ENCODE assay signal across 16 cellular contexts in the genomic region with DNA sequence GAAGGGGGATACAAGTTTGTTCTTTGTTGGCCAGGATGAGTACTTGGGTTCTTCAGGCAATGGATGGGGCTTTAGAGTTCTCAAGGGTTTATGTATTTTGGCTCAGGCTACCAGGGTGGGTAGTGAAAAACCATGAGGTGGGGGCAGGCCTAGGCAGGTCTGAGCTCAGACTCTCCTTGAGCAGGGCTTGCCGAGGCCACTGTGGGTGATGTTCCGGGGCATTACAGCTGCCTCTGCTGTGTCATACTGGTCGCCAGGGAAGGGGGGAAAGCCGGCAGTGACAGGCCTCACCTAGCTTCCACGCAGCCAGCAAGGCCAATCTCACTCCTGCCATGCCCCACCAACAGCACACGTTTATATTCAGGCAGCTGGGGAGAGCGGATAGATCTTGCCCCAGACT.
DNase-seq lines count a peak whose midpoint lies in the region; ATAC-seq and TF ChIP-seq lines count a peak whose summit lies in the region.
"Had no signal": no experiment of that assay in that cellular context is flagged by ENCODE, and none has a peak within 500 bp of the region (broad histone marks: within the 10 kb centered on the region; RNA-seq: fewer than 3 reads in every experiment).

No MANE protein-coding gene starts in this region.

- H2AFZ ChIP-seq in mammary epithelial cell (ENCODE audit: low read depth, low read length): no peak overlapping the region
- no peak overlapping the region for H2AFZ ChIP-seq in IMR-90 (replicated peaks; ENCODE audit: low read length, poor library complexity)
- no peak overlapping the region for H2AFZ ChIP-seq in mesenchymal stem cell (ENCODE audit: low read depth, low read length)
- H2AFZ ChIP-seq: GM23248 had no signal

- no peak overlapping the region for H3K4me3 ChIP-seq in mammary epithelial cell (replicated peaks in 1 of 3; ENCODE audit: insufficient read depth in 1 of 3, low read depth in 2 of 3, low read length in 3 of 3)
- H3K4me3 ChIP-seq in IMR-90 (ENCODE audit: insufficient read depth, low read depth, low read length): no peak overlapping the region
- H3K4me3 ChIP-seq in epithelial cell of esophagus (ENCODE audit: low read length): no peak overlapping the region
- H3K4me3 ChIP-seq in mesenchymal stem cell (ENCODE audit: insufficient read depth in 1 of 2, low read depth in 1 of 2, low read length in 2 of 2): no peak overlapping the region
- H3K4me3 ChIP-seq: A549, GM23248 had no signal

- H3K9ac ChIP-seq in mammary epithelial cell (ENCODE audit: insufficient read depth, low read length) (no peak overlapping the region), IMR-90 (ENCODE audit: low read depth, low read length) (no peak overlapping the region), mesenchymal stem cell (ENCODE audit: low read length) (no peak overlapping the region)
- H3K9ac ChIP-seq: GM23248 had no signal

- POLR2A ChIA-PET in MCF 10A (lab: Yijun Ruan, JAX): interaction anchor here (0.6 kb wide), 1 partner anchor 14 kb away, joined by 4 read pairs; no protein-coding TSS in a partner anchor
- POLR2A ChIA-PET in IMR-90 (lab: Charles Lee; ENCODE audit: unreplicated experiment): no interaction called here

- no peak overlapping the region for H2AK9ac ChIP-seq in IMR-90 (replicated peaks; ENCODE audit: low read depth, low read length, poor library complexity)

- no peak for TF ChIP-seq CTCF in MCF 10A (IDR thresholded peaks at IDR 0.05; ENCODE audit: unreplicated experiment)
- TF ChIP-seq CTCF in mammary epithelial cell (conservative IDR thresholded peaks at IDR 0.05 in 1 of 2, IDR thresholded peaks at IDR 0.05 in 1 of 2; ENCODE audit: extremely low read depth in 1 of 2, insufficient read depth in 1 of 2, low read depth in 1 of 2, low read length in 2 of 2): no peak
- TF ChIP-seq CTCF in IMR-90 (conservative IDR thresholded peaks at IDR 0.05; ENCODE audit: low read depth, low read length): no peak
- no peak for TF ChIP-seq CTCF in epithelial cell of esophagus (IDR thresholded peaks at IDR 0.05; ENCODE audit: insufficient read depth, low read depth, low read length, missing control alignments)

- H2BK15ac ChIP-seq in IMR-90 (ENCODE audit: low read depth, low read length) (no peak overlapping the region; the same call in 2 of the 3 replicates), mesenchymal stem cell (ENCODE audit: low read depth, poor library complexity, severe bottlenecking) (peak overlapping the region; percentile 95)

- H3K4ac ChIP-seq in IMR-90 (ENCODE audit: low read depth, low read length) (no peak overlapping the region), mesenchymal stem cell (ENCODE audit: low read depth in 1 of 2, low read length in 2 of 2) (no peak overlapping the region)

- no peaks in the 10 kb centered on the region for H3K9me3 ChIP-seq in mammary epithelial cell (replicated peaks; ENCODE audit: insufficient read depth, low read length)
- no peaks in the 10 kb centered on the region for H3K9me3 ChIP-seq in IMR-90 (ENCODE audit: control insufficient read depth, insufficient read depth, low read length)
- no peaks in the 10 kb centered on the region for H3K9me3 ChIP-seq in mesenchymal stem cell (ENCODE audit: control insufficient read depth, low read length)
- H3K9me3 ChIP-seq: A549 had no signal

- H4K8ac ChIP-seq in IMR-90 (ENCODE audit: low read depth in 2 of 2, low read length in 2 of 2) (no peak overlapping the region), mesenchymal stem cell (ENCODE audit: low read length) (peak overlapping the region; percentile 80)

- H2BK120ac ChIP-seq in IMR-90 (ENCODE audit: low read depth, low read length) (no peak overlapping the region), mesenchymal stem cell (ENCODE audit: low read depth, low read length) (no peak overlapping the region)

- H3K79me1 ChIP-seq in IMR-90 (ENCODE audit: low read depth in 1 of 2, low read length in 2 of 2): peaks cover 0 to 9% of the 10 kb centered on the region in 2 experiments; a peak in 2 of 4 replicates
- H3K79me1 ChIP-seq in mesenchymal stem cell (replicated peaks; ENCODE audit: low read length, poor library complexity, severe bottlenecking): peaks cover 13% of the 10 kb centered on the region

- H3K27ac ChIP-seq in mammary epithelial cell (ENCODE audit: insufficient read depth, low read depth, low read length) (no peak overlapping the region), IMR-90 (ENCODE audit: insufficient read depth, low read length) (no peak overlapping the region), mesenchymal stem cell (ENCODE audit: low read length, poor library complexity, severe bottlenecking) (no peak overlapping the region)
- H3K27ac ChIP-seq: A549, C4-2B, GM23248 had no signal

- no peaks in the 10 kb centered on the region for H3K9me3 Mint-ChIP-seq in MCF 10A (ENCODE audit: unreplicated experiment)

- no peak for TF ChIP-seq POLR2A in IMR-90 (IDR thresholded peaks at IDR 0.05; ENCODE audit: low read depth, low read length)

- H3K4me1 Mint-ChIP-seq in MCF 10A (ENCODE audit: insufficient read depth, unreplicated experiment): peaks cover 7% of the 10 kb centered on the region
- H3K4me1 Mint-ChIP-seq: CD4-positive, alpha-beta memory T cell had no signal

- peaks cover 14% of the 10 kb centered on the region for H3K4me1 ChIP-seq in mammary epithelial cell (ENCODE audit: insufficient read depth, low read length)
- H3K4me1 ChIP-seq in IMR-90 (ENCODE audit: control insufficient read depth, insufficient read depth, low read length): peaks cover 5% of the 10 kb centered on the region
- H3K4me1 ChIP-seq in mesenchymal stem cell (ENCODE audit: control insufficient read depth, insufficient read depth, low read depth, low read length): peaks cover 4% of the 10 kb centered on the region
- H3K4me1 ChIP-seq: BE2C had no signal

- no peak overlapping the region for H3K56ac ChIP-seq in IMR-90 (ENCODE audit: extremely low read depth, insufficient read depth, low read length)

- H3K36me3 Mint-ChIP-seq in MCF 10A (ENCODE audit: insufficient read depth, unreplicated experiment): no peaks in the 10 kb centered on the region

- intact Hi-C loops in MCF 10A (cut with micrococcal nuclease): no loop called here
- intact Hi-C loops in mammary epithelial cell (cut with micrococcal nuclease): no loop called here
- intact Hi-C loops in IMR-90 (cut with micrococcal nuclease): no loop called here

- no peak for DNase-seq in MCF 10A (ENCODE audit: unreplicated experiment)
- no peak for DNase-seq in mammary epithelial cell
- no peak for DNase-seq in IMR-90
- peak; percentile 33 for DNase-seq in epithelial cell of esophagus (ENCODE audit: low read depth)
- no peak for DNase-seq in mesenchymal stem cell
- DNase-seq in NCI-H1930 (lab: John Stamatoyannopoulos, UW): no peak
- DNase-seq in 8988T: no peak
- no peak for DNase-seq in HUDEP-2 (lab: John Stamatoyannopoulos, UW; ENCODE audit: unreplicated experiment in 76 of 76)
- DNase-seq: BE2C; CD4-positive, alpha-beta memory T cell; DND-41; GDM1; GM23248 had no signal

- no peak overlapping the region for H2BK20ac ChIP-seq in IMR-90 (ENCODE audit: low read depth, low read length)

- H3K4me2 ChIP-seq in mammary epithelial cell (ENCODE audit: insufficient read depth, low read depth, low read length) (no peak overlapping the region), IMR-90 (ENCODE audit: low read depth, low read length) (no peak overlapping the region), mesenchymal stem cell (ENCODE audit: low read length, poor library complexity, severe bottlenecking) (no peak overlapping the region)
- H3K4me2 ChIP-seq: A549 had no signal

- no peaks in the 10 kb centered on the region for H3K79me2 ChIP-seq in mammary epithelial cell (ENCODE audit: insufficient read depth, low read length)

- H4K20me1 ChIP-seq in mammary epithelial cell (ENCODE audit: insufficient read depth, low read length): no peaks in the 10 kb centered on the region
- H4K20me1 ChIP-seq in IMR-90 (ENCODE audit: insufficient read depth, low read length): no peaks in the 10 kb centered on the region

- CTCF ChIA-PET in MCF 10A (lab: Yijun Ruan, JAX): interaction anchor here (0.6 kb wide), 1 partner anchor 61 kb away, joined by 3 read pairs; no protein-coding TSS in a partner anchor
- CTCF ChIA-PET in mammary epithelial cell (lab: Charles Lee; ENCODE audit: low non-redundant PET): no interaction called here
- CTCF ChIA-PET in IMR-90 (lab: Yijun Ruan, JAX): no interaction called here

- peak overlapping the region; percentile 7 for H3K27ac Mint-ChIP-seq in MCF 10A (ENCODE audit: low read depth, unreplicated experiment)

- H3K18ac ChIP-seq in IMR-90 (ENCODE audit: low read depth, low read length) (no peak overlapping the region), mesenchymal stem cell (ENCODE audit: low read depth in 1 of 2, low read length in 2 of 2) (peak overlapping the region in 1 of 2 experiments; percentile 41)

- H3K23ac ChIP-seq in IMR-90 (ENCODE audit: low read depth, low read length) (no peak overlapping the region), mesenchymal stem cell (ENCODE audit: low read length in 2 of 2) (no peak overlapping the region)

- no peak overlapping the region for H4K5ac ChIP-seq in IMR-90 (ENCODE audit: low read depth, low read length)

- H3K27me3 ChIP-seq in mammary epithelial cell (ENCODE audit: insufficient read depth, low read length): no peaks in the 10 kb centered on the region
- H3K27me3 ChIP-seq in IMR-90 (ENCODE audit: control insufficient read depth, insufficient read depth, low read length): no peaks in the 10 kb centered on the region
- H3K27me3 ChIP-seq in mesenchymal stem cell (ENCODE audit: control insufficient read depth in 1 of 2, insufficient read depth in 1 of 2, low read length in 2 of 2): no peaks in the 10 kb centered on the region
- H3K27me3 ChIP-seq: BE2C had no signal

- 0 out of 2 replicates have a peak overlapping the region, but pooled peaks have one; percentile 26 for H2AK5ac ChIP-seq in IMR-90 (ENCODE audit: low read depth, low read length)
- H2AK5ac ChIP-seq in mesenchymal stem cell (ENCODE audit: low read length, severe bottlenecking): no peak overlapping the region

- BruUV-seq in MCF 10A (replicated peaks; lab: Mats Ljungman, UMichigan) (no TSS peak), mammary epithelial cell (replicated peaks; lab: Mats Ljungman, UMichigan) (no TSS peak), IMR-90 (replicated peaks; lab: Mats Ljungman, UMichigan) (no TSS peak)

- no peaks in the 10 kb centered on the region for H3K27me3 Mint-ChIP-seq in MCF 10A (ENCODE audit: insufficient read depth, unreplicated experiment)
- H3K27me3 Mint-ChIP-seq: CD4-positive, alpha-beta memory T cell had no signal

- peak overlapping the region; percentile 67 to 68 for H2BK12ac ChIP-seq in mesenchymal stem cell (ENCODE audit: low read length in 2 of 2)

- peaks cover 5% of the 10 kb centered on the region for H3K9me1 ChIP-seq in IMR-90 (ENCODE audit: insufficient read depth, low read length)

- WGBS in mammary epithelial cell (ENCODE audit: low coverage, missing lambda C conversion rate): 71% methylated on average over 7 of the region's 7 CpGs
- 100% methylated on average over 1 of the region's 7 CpGs; no CpG with 5 or more reads in 1 of the 2 experiments for WGBS in IMR-90 (ENCODE audit: extremely low coverage in 2 of 2, insufficient read length in 1 of 2), 2 experiments
- 85% methylated on average over 7 of the region's 7 CpGs for WGBS in mesenchymal stem cell

- H3K36me3 ChIP-seq in mammary epithelial cell (ENCODE audit: insufficient read depth, low read length) (no peaks in the 10 kb centered on the region), IMR-90 (ENCODE audit: control insufficient read depth, insufficient read depth, low read length) (no peaks in the 10 kb centered on the region), mesenchymal stem cell (ENCODE audit: control insufficient read depth in 1 of 2, insufficient read depth in 2 of 2, low read depth in 1 of 2, low read length in 2 of 2) (no peaks in the 10 kb centered on the region)
- H3K36me3 ChIP-seq: BE2C had no signal

- no peak for TF ChIP-seq RAD21 in IMR-90 (IDR thresholded peaks at IDR 0.05; ENCODE audit: low read length)

- H4K91ac ChIP-seq in IMR-90 (ENCODE audit: insufficient read depth, low read depth, low read length): no peak overlapping the region
- no peak overlapping the region for H4K91ac ChIP-seq in mesenchymal stem cell (ENCODE audit: low read length)

- dilution Hi-C loops in mammary epithelial cell (cut with HindIII; ENCODE audit: low sequenced_read_pairs): no loop called here
- dilution Hi-C loops in IMR-90 (cut with HindIII; ENCODE audit: low sequenced_read_pairs, unreplicated experiment): no loop called here

- ATAC-seq in IMR-90 (ENCODE audit: low read depth): no peak
- ATAC-seq: A549, HepG2 had no signal

- no peak overlapping the region for H3K4me3 Mint-ChIP-seq in MCF 10A (ENCODE audit: unreplicated experiment)
- H3K4me3 Mint-ChIP-seq: CD4-positive, alpha-beta memory T cell had no signal

- H2BK5ac ChIP-seq in IMR-90 (ENCODE audit: low read depth, low read length, poor library complexity, severe bottlenecking) (no peak overlapping the region), mesenchymal stem cell (ENCODE audit: low read depth, low read length, poor library complexity, severe bottlenecking) (no peak overlapping the region)

- in situ Hi-C loops in mammary epithelial cell (cut with MboI; ENCODE audit: low sequenced_read_pairs in 2 of 2): no loop called here
- in situ Hi-C loops in IMR-90 (cut with MboI; ENCODE audit: low sequenced_read_pairs): no loop called here

- H3K14ac ChIP-seq in IMR-90 (replicated peaks; ENCODE audit: low read depth, low read length) (no peak overlapping the region), mesenchymal stem cell (ENCODE audit: low read length in 2 of 2) (peak overlapping the region in 1 of 2 experiments; percentile 46)
